ENCODE assay signal across 1 cellular context in the genomic region with DNA sequence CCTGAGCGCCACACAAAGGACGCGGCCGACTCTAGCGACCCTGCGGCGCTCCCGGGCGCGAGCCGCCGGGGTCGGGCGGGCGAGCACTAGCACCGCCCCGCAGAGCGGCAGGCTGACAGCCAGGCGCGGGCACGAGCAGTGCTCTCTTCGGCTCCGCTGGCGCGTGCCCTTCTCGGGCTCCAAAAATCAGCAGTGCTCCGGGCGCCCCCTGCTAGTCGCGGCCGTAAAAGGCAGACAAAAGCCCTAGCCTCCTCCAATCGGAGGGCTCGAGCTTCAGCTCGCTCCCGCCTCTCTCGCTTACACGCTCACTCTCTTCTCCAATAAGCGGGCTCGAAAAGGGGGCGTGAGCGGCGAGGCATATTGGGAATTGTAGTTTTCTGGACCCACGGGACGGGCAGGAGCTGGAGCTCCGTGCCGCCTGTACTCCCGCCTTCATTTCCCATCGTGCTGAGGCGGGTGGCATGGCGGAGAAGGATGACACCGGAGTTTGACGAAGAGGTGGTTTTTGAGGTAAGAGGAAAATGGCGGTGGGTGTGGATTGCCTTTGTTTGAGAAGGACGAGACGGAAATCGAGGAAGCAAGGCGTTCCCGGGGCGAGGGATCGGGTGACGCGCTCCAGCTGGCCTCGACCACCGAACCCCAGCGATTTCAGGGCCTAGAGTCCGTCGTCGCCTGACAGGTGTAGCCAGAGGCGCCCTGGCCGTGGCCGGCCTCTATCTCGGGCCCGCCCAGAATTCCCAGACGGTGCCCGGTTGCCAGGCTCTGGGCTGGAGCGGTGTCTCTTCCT.
TF ChIP-seq lines count a peak whose summit lies in the region.

A gene (minus strand): TSS at position 91 of the 787 bp plus-strand sequence. CDS start 227 bp downstream, outside the sequence.
A gene with protein sequence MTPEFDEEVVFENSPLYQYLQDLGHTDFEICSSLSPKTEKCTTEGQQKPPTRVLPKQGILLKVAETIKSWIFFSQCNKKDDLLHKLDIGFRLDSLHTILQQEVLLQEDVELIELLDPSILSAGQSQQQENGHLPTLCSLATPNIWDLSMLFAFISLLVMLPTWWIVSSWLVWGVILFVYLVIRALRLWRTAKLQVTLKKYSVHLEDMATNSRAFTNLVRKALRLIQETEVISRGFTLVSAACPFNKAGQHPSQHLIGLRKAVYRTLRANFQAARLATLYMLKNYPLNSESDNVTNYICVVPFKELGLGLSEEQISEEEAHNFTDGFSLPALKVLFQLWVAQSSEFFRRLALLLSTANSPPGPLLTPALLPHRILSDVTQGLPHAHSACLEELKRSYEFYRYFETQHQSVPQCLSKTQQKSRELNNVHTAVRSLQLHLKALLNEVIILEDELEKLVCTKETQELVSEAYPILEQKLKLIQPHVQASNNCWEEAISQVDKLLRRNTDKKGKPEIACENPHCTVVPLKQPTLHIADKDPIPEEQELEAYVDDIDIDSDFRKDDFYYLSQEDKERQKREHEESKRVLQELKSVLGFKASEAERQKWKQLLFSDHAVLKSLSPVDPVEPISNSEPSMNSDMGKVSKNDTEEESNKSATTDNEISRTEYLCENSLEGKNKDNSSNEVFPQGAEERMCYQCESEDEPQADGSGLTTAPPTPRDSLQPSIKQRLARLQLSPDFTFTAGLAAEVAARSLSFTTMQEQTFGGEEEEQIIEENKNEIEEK (plus strand): TSS at position 431 of the 787 bp plus-strand sequence. CDS start 44 bp downstream, at position 475.

TF ChIP-seq in K562, 482 proteins besides CTCF, POLR2A, EP300 and RAD21 (continued from another document and continues in another):
- TF ChIP-seq, protein P1, sequence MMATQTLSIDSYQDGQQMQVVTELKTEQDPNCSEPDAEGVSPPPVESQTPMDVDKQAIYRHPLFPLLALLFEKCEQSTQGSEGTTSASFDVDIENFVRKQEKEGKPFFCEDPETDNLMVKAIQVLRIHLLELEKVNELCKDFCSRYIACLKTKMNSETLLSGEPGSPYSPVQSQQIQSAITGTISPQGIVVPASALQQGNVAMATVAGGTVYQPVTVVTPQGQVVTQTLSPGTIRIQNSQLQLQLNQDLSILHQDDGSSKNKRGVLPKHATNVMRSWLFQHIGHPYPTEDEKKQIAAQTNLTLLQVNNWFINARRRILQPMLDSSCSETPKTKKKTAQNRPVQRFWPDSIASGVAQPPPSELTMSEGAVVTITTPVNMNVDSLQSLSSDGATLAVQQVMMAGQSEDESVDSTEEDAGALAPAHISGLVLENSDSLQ (IDR thresholded peaks at IDR 0.05), result peak; percentile 93
- TF ChIP-seq, protein P2, sequence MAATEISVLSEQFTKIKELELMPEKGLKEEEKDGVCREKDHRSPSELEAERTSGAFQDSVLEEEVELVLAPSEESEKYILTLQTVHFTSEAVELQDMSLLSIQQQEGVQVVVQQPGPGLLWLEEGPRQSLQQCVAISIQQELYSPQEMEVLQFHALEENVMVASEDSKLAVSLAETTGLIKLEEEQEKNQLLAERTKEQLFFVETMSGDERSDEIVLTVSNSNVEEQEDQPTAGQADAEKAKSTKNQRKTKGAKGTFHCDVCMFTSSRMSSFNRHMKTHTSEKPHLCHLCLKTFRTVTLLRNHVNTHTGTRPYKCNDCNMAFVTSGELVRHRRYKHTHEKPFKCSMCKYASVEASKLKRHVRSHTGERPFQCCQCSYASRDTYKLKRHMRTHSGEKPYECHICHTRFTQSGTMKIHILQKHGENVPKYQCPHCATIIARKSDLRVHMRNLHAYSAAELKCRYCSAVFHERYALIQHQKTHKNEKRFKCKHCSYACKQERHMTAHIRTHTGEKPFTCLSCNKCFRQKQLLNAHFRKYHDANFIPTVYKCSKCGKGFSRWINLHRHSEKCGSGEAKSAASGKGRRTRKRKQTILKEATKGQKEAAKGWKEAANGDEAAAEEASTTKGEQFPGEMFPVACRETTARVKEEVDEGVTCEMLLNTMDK (IDR thresholded peaks at IDR 0.05; ENCODE audit: borderline replicate concordance, insufficient read depth, low read depth, low read length, poor library complexity, severe bottlenecking), result peak; percentile 70
- TF ChIP-seq TEAD1 (CRISPR knock-in tag; IDR thresholded peaks at IDR 0.05), result no peak; a peak in 1 of 4 replicates
- TF ChIP-seq SMARCA4 (IDR thresholded peaks at IDR 0.05), result no peak
- TF ChIP-seq MBD2 (IDR thresholded peaks at IDR 0.05; ENCODE audit: borderline replicate concordance, low read depth), result peak; percentile 99
- TF ChIP-seq ZBTB1 (CRISPR knock-in tag; IDR thresholded peaks at IDR 0.05; ENCODE audit: borderline replicate concordance, low read depth), result peak; percentile 31; the same call in 1 of the 2 replicates
- peak; percentile 99 for TF ChIP-seq KLF13 (tag; IDR thresholded peaks at IDR 0.05; ENCODE audit: borderline replicate concordance, low read depth)
- TF ChIP-seq, protein P3, sequence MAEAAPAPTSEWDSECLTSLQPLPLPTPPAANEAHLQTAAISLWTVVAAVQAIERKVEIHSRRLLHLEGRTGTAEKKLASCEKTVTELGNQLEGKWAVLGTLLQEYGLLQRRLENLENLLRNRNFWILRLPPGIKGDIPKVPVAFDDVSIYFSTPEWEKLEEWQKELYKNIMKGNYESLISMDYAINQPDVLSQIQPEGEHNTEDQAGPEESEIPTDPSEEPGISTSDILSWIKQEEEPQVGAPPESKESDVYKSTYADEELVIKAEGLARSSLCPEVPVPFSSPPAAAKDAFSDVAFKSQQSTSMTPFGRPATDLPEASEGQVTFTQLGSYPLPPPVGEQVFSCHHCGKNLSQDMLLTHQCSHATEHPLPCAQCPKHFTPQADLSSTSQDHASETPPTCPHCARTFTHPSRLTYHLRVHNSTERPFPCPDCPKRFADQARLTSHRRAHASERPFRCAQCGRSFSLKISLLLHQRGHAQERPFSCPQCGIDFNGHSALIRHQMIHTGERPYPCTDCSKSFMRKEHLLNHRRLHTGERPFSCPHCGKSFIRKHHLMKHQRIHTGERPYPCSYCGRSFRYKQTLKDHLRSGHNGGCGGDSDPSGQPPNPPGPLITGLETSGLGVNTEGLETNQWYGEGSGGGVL (CRISPR knock-in tag; IDR thresholded peaks at IDR 0.05), result no peak
- TF ChIP-seq ZNF121 (CRISPR knock-in tag; conservative IDR thresholded peaks at IDR 0.05), result no peak
- TF ChIP-seq, protein P4, sequence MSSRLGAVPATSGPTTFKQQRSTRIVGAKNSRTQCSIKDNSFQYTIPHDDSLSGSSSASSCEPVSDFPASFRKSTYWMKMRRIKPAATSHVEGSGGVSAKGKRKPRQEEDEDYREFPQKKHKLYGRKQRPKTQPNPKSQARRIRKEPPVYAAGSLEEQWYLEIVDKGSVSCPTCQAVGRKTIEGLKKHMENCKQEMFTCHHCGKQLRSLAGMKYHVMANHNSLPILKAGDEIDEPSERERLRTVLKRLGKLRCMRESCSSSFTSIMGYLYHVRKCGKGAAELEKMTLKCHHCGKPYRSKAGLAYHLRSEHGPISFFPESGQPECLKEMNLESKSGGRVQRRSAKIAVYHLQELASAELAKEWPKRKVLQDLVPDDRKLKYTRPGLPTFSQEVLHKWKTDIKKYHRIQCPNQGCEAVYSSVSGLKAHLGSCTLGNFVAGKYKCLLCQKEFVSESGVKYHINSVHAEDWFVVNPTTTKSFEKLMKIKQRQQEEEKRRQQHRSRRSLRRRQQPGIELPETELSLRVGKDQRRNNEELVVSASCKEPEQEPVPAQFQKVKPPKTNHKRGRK (tag; IDR thresholded peaks at IDR 0.05), result no peak
- TF ChIP-seq NFIC (IDR thresholded peaks at IDR 0.05), result peak; percentile 34
- TF ChIP-seq FOS (IDR thresholded peaks at IDR 0.05; ENCODE audit: extremely low read depth, insufficient read length), result peak; percentile 86
- no peak for TF ChIP-seq ZSCAN29 (IDR thresholded peaks at IDR 0.05)
- TF ChIP-seq GATAD2A (IDR thresholded peaks at IDR 0.05), result no peak
- 0 out of 2 replicates have a peak, but pooled peaks have one; percentile 5 for TF ChIP-seq ZNF24 (IDR thresholded peaks at IDR 0.05)
- TF ChIP-seq, protein P5, sequence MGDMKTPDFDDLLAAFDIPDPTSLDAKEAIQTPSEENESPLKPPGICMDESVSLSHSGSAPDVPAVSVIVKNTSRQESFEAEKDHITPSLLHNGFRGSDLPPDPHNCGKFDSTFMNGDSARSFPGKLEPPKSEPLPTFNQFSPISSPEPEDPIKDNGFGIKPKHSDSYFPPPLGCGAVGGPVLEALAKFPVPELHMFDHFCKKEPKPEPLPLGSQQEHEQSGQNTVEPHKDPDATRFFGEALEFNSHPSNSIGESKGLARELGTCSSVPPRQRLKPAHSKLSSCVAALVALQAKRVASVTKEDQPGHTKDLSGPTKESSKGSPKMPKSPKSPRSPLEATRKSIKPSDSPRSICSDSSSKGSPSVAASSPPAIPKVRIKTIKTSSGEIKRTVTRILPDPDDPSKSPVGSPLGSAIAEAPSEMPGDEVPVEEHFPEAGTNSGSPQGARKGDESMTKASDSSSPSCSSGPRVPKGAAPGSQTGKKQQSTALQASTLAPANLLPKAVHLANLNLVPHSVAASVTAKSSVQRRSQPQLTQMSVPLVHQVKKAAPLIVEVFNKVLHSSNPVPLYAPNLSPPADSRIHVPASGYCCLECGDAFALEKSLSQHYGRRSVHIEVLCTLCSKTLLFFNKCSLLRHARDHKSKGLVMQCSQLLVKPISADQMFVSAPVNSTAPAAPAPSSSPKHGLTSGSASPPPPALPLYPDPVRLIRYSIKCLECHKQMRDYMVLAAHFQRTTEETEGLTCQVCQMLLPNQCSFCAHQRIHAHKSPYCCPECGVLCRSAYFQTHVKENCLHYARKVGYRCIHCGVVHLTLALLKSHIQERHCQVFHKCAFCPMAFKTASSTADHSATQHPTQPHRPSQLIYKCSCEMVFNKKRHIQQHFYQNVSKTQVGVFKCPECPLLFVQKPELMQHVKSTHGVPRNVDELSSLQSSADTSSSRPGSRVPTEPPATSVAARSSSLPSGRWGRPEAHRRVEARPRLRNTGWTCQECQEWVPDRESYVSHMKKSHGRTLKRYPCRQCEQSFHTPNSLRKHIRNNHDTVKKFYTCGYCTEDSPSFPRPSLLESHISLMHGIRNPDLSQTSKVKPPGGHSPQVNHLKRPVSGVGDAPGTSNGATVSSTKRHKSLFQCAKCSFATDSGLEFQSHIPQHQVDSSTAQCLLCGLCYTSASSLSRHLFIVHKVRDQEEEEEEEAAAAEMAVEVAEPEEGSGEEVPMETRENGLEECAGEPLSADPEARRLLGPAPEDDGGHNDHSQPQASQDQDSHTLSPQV (IDR thresholded peaks at IDR 0.05), result peak; percentile 41; the same call in 1 of the 2 replicates
- TF ChIP-seq ZNF217 (CRISPR knock-in tag; IDR thresholded peaks at IDR 0.05), result no peak
- no peak for TF ChIP-seq ZNF75A (CRISPR knock-in tag; IDR thresholded peaks at IDR 0.05)
- peak; percentile 87; the same call in 1 of the 2 replicates for TF ChIP-seq ZNF589 (CRISPR knock-in tag; IDR thresholded peaks at IDR 0.05; ENCODE audit: low read depth)
- no peak for TF ChIP-seq HNRNPUL1 (IDR thresholded peaks at IDR 0.05; ENCODE audit: low read length)
- TF ChIP-seq DNMT1 (IDR thresholded peaks at IDR 0.05), result no peak
- TF ChIP-seq NFXL1 (CRISPR knock-in tag; IDR thresholded peaks at IDR 0.05), result no peak
- TF ChIP-seq HOXB6 (CRISPR knock-in tag; IDR thresholded peaks at IDR 0.05; ENCODE audit: borderline replicate concordance), result no peak
- TF ChIP-seq, protein P6, sequence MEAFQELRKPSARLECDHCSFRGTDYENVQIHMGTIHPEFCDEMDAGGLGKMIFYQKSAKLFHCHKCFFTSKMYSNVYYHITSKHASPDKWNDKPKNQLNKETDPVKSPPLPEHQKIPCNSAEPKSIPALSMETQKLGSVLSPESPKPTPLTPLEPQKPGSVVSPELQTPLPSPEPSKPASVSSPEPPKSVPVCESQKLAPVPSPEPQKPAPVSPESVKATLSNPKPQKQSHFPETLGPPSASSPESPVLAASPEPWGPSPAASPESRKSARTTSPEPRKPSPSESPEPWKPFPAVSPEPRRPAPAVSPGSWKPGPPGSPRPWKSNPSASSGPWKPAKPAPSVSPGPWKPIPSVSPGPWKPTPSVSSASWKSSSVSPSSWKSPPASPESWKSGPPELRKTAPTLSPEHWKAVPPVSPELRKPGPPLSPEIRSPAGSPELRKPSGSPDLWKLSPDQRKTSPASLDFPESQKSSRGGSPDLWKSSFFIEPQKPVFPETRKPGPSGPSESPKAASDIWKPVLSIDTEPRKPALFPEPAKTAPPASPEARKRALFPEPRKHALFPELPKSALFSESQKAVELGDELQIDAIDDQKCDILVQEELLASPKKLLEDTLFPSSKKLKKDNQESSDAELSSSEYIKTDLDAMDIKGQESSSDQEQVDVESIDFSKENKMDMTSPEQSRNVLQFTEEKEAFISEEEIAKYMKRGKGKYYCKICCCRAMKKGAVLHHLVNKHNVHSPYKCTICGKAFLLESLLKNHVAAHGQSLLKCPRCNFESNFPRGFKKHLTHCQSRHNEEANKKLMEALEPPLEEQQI (IDR thresholded peaks at IDR 0.05), result no peak
- TF ChIP-seq PHTF2 (CRISPR knock-in tag; IDR thresholded peaks at IDR 0.05), result no peak
- TF ChIP-seq, protein P7, sequence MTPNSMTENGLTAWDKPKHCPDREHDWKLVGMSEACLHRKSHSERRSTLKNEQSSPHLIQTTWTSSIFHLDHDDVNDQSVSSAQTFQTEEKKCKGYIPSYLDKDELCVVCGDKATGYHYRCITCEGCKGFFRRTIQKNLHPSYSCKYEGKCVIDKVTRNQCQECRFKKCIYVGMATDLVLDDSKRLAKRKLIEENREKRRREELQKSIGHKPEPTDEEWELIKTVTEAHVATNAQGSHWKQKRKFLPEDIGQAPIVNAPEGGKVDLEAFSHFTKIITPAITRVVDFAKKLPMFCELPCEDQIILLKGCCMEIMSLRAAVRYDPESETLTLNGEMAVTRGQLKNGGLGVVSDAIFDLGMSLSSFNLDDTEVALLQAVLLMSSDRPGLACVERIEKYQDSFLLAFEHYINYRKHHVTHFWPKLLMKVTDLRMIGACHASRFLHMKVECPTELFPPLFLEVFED (CRISPR knock-in tag; conservative IDR thresholded peaks at IDR 0.05), result no peak
- TF ChIP-seq NUFIP1 (IDR thresholded peaks at IDR 0.05; ENCODE audit: partially characterized antibody), result no peak
- TF ChIP-seq ZZZ3 (IDR thresholded peaks at IDR 0.05), result no peak
- TF ChIP-seq ZNF583 (CRISPR knock-in tag; IDR thresholded peaks at IDR 0.05), result no peak
- no peak for TF ChIP-seq GATA2 (CRISPR knock-in tag; IDR thresholded peaks at IDR 0.05)
- TF ChIP-seq RFX1 (IDR thresholded peaks at IDR 0.05), result no peak
- TF ChIP-seq, protein P8, sequence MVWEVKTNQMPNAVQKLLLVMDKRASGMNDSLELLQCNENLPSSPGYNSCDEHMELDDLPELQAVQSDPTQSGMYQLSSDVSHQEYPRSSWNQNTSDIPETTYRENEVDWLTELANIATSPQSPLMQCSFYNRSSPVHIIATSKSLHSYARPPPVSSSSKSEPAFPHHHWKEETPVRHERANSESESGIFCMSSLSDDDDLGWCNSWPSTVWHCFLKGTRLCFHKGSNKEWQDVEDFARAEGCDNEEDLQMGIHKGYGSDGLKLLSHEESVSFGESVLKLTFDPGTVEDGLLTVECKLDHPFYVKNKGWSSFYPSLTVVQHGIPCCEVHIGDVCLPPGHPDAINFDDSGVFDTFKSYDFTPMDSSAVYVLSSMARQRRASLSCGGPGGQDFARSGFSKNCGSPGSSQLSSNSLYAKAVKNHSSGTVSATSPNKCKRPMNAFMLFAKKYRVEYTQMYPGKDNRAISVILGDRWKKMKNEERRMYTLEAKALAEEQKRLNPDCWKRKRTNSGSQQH (CRISPR knock-in tag; IDR thresholded peaks at IDR 0.05), result no peak
- TF ChIP-seq DIDO1 (tag; IDR thresholded peaks at IDR 0.05; ENCODE audit: low read depth), result peak; percentile 62; the same call in 1 of the 2 replicates
- TF ChIP-seq ADNP (tag; IDR thresholded peaks at IDR 0.05), result no peak
- TF ChIP-seq KLF1 (tag; IDR thresholded peaks at IDR 0.05), result no peak
- peak; percentile 88 for TF ChIP-seq RB1 (IDR thresholded peaks at IDR 0.05; ENCODE audit: low read depth)
- no peak for TF ChIP-seq ARID1B (IDR thresholded peaks at IDR 0.05)
- TF ChIP-seq ZNF766 (CRISPR knock-in tag; conservative IDR thresholded peaks at IDR 0.05), result peak; percentile 76
- no peak for TF ChIP-seq NCOA1 (IDR thresholded peaks at IDR 0.05; ENCODE audit: low read depth)
